15 cellular contexts compared by ENCODE assay signal in genomic region chr5:95895771-95896170, GRCh38.
DNase-seq lines count a peak whose midpoint lies in the region; ATAC-seq and TF ChIP-seq lines count a peak whose summit lies in the region.
"Had no signal": no experiment of that assay in that cellular context is flagged by ENCODE, and none has a peak within 500 bp of the region (broad histone marks: within the 10 kb centered on the region; RNA-seq: fewer than 3 reads in every experiment).

No MANE protein-coding gene starts in this region.

- H3K36me3 Mint-ChIP-seq in WTC11 (peaks cover 4% of the 10 kb centered on the region; the same call in 1 of the 2 replicates), neural progenitor cell (peaks cover 16% of the 10 kb centered on the region)
- H3K36me3 Mint-ChIP-seq in stimulated activated memory B cell treated with anti-CD40 and anti-IgM and Interleukin-4, amounts not matched to agents 10 μg/mL and 1 μg/mL and 100 μg/mL, for 72 hours = peaks cover 33% of the 10 kb centered on the region

- POLR2A ChIA-PET in WTC11 (lab: Charles Lee) = interaction anchor here (0.7 kb wide), 1 partner anchor 45 kb away, joined by 5 read pairs; no protein-coding TSS in a partner anchor

- no peak overlapping the region for H3K9ac ChIP-seq in neural progenitor cell

- no peaks in the 10 kb centered on the region for H3K79me2 ChIP-seq in neural progenitor cell (ENCODE audit: low read depth)

- CTCF ChIA-PET in WTC11 (lab: Charles Lee) = interaction anchor here (1.4 kb wide), 1 partner anchor 45 kb away, joined by 3 read pairs; no protein-coding TSS in a partner anchor

- H3K36me3 ChIP-seq in neural progenitor cell = no peaks in the 10 kb centered on the region

- TF ChIP-seq CTCF in WTC11 (IDR thresholded peaks at IDR 0.05) (no peak), fibroblast of the aortic adventitia (IDR thresholded peaks at IDR 0.05; ENCODE audit: insufficient read depth, low read length) (no peak), neural progenitor cell (IDR thresholded peaks at IDR 0.05) (no peak)

- no peak overlapping the region for H3K4me3 ChIP-seq in fibroblast of the aortic adventitia (ENCODE audit: low read depth, low read length)
- no peak overlapping the region for H3K4me3 ChIP-seq in neural progenitor cell
- H3K4me3 ChIP-seq: K562, ovary had no signal

- no peaks in the 10 kb centered on the region for H3K27me3 ChIP-seq in neural progenitor cell
- H3K27me3 ChIP-seq: ovary had no signal

- H2AFZ ChIP-seq in neural progenitor cell (replicated peaks) = no peak overlapping the region

- H3K27ac ChIP-seq in neural progenitor cell = peak overlapping the region; percentile 84
- H3K27ac ChIP-seq: ovary had no signal

- H3K27ac Mint-ChIP-seq in WTC11 = peak overlapping the region; percentile 9; the same call in 1 of the 2 replicates
- H3K27ac Mint-ChIP-seq in neural progenitor cell = peak overlapping the region; percentile 96
- no peak overlapping the region for H3K27ac Mint-ChIP-seq in stimulated activated memory B cell treated with anti-CD40 and anti-IgM and Interleukin-4, amounts not matched to agents 10 μg/mL and 1 μg/mL and 100 μg/mL, for 72 hours
- H3K27ac Mint-ChIP-seq: activated T-helper 2 cell treated with anti-CD3 and anti-CD28 coated beads, Interferon-gamma antibody, Interleukin-2, Interleukin-4, amounts not matched to agents 10 μg/mL and 5 μg/mL and 100 μg/mL, durations not matched to agents 14 hours and 24 hours and 36 hours; stimulated activated naive B cell treated with anti-CD40 and anti-IgM and Interleukin-4, amounts not matched to agents 10 μg/mL and 1 μg/mL and 100 μg/mL, for 72 hours had no signal

- H3K4me1 ChIP-seq in neural progenitor cell = peaks cover 30% of the 10 kb centered on the region

- H4K20me1 ChIP-seq in neural progenitor cell (ENCODE audit: low read depth) = no peaks in the 10 kb centered on the region

- H3K4me1 Mint-ChIP-seq in WTC11 (peaks cover 37% of the 10 kb centered on the region), neural progenitor cell (peaks cover 30% of the 10 kb centered on the region)
- H3K4me1 Mint-ChIP-seq in stimulated activated memory B cell treated with anti-CD40 and anti-IgM and Interleukin-4, amounts not matched to agents 10 μg/mL and 1 μg/mL and 100 μg/mL, for 72 hours = no peaks in the 10 kb centered on the region
- H3K4me1 Mint-ChIP-seq: stimulated activated naive B cell treated with anti-CD40 and anti-IgM and Interleukin-4, amounts not matched to agents 10 μg/mL and 1 μg/mL and 100 μg/mL, for 72 hours had no signal

- peak; percentile 76 for ATAC-seq in WTC11
- ATAC-seq in stimulated activated memory B cell treated with anti-CD40 and anti-IgM and Interleukin-4, amounts not matched to agents 10 μg/mL and 1 μg/mL and 100 μg/mL, for 72 hours = no peak
- no peak for ATAC-seq in HG03342 (IDR thresholded peaks at IDR 0.05; ENCODE audit: unreplicated experiment)
- ATAC-seq in HG02763 (IDR thresholded peaks at IDR 0.05; ENCODE audit: unreplicated experiment) = no peak
- ATAC-seq: K562; stimulated activated naive B cell treated with anti-CD40 and anti-IgM and Interleukin-4, amounts not matched to agents 10 μg/mL and 1 μg/mL and 100 μg/mL, for 72 hours had no signal

- H3K27me3 Mint-ChIP-seq in WTC11 (ENCODE audit: low read depth) = no peaks in the 10 kb centered on the region
- H3K27me3 Mint-ChIP-seq in neural progenitor cell (ENCODE audit: insufficient read depth, low read depth) = peaks cover 2% of the 10 kb centered on the region
- no peaks in the 10 kb centered on the region for H3K27me3 Mint-ChIP-seq in stimulated activated memory B cell treated with anti-CD40 and anti-IgM and Interleukin-4, amounts not matched to agents 10 μg/mL and 1 μg/mL and 100 μg/mL, for 72 hours
- H3K27me3 Mint-ChIP-seq: stimulated activated naive B cell treated with anti-CD40 and anti-IgM and Interleukin-4, amounts not matched to agents 10 μg/mL and 1 μg/mL and 100 μg/mL, for 72 hours had no signal

- no peaks in the 10 kb centered on the region for H3K9me3 Mint-ChIP-seq in WTC11
- no peaks in the 10 kb centered on the region for H3K9me3 Mint-ChIP-seq in neural progenitor cell
- H3K9me3 Mint-ChIP-seq in stimulated activated memory B cell treated with anti-CD40 and anti-IgM and Interleukin-4, amounts not matched to agents 10 μg/mL and 1 μg/mL and 100 μg/mL, for 72 hours = no peaks in the 10 kb centered on the region
- H3K9me3 Mint-ChIP-seq: activated T-helper 2 cell treated with anti-CD3 and anti-CD28 coated beads, Interferon-gamma antibody, Interleukin-2, Interleukin-4, amounts not matched to agents 10 μg/mL and 5 μg/mL and 100 μg/mL, durations not matched to agents 14 hours and 24 hours and 36 hours; stimulated activated naive B cell treated with anti-CD40 and anti-IgM and Interleukin-4, amounts not matched to agents 10 μg/mL and 1 μg/mL and 100 μg/mL, for 72 hours had no signal

- H3K9me3 ChIP-seq in neural progenitor cell (ENCODE audit: low read depth) = no peaks in the 10 kb centered on the region
- H3K9me3 ChIP-seq: ovary had no signal

- no peak overlapping the region; the same call in 1 of the 2 replicates for H3K4me3 Mint-ChIP-seq in WTC11
- H3K4me3 Mint-ChIP-seq in neural progenitor cell = peak overlapping the region; percentile 57
- no peak overlapping the region for H3K4me3 Mint-ChIP-seq in stimulated activated memory B cell treated with anti-CD40 and anti-IgM and Interleukin-4, amounts not matched to agents 10 μg/mL and 1 μg/mL and 100 μg/mL, for 72 hours
- H3K4me3 Mint-ChIP-seq: stimulated activated naive B cell treated with anti-CD40 and anti-IgM and Interleukin-4, amounts not matched to agents 10 μg/mL and 1 μg/mL and 100 μg/mL, for 72 hours had no signal

- H3K4me2 ChIP-seq in neural progenitor cell = peak overlapping the region; percentile 66

- H3F3A ChIP-seq in neural progenitor cell (ENCODE audit: low read depth) = peaks cover 25% of the 10 kb centered on the region

- DNase-seq in DMS114 treated with DMSO at 0.1 percent for 48 hours (lab: John Stamatoyannopoulos, UW; ENCODE audit: unreplicated experiment) = peak; percentile 20
- DNase-seq in WTC11 (ENCODE audit: low spot score) = peak; percentile 16
- peak; percentile 71 for DNase-seq in fibroblast of the aortic adventitia (ENCODE audit: low read depth)
- DNase-seq in neural progenitor cell (ENCODE audit: low spot score) = peak; percentile 81
- no peak for DNase-seq in NCI-H82 treated with DMSO at 0.1 percent for 48 hours (lab: John Stamatoyannopoulos, UW; ENCODE audit: unreplicated experiment)
- DNase-seq: aorta; NCI-H1048; NCI-H774; ovary; stimulated activated naive B cell treated with anti-CD40 and anti-IgM and Interleukin-4, amounts not matched to agents 10 μg/mL and 1 μg/mL and 100 μg/mL, for 72 hours had no signal

TF ChIP-seq in WTC11, 78 proteins besides CTCF, POLR2A, EP300 and RAD21:
- TF ChIP-seq NFE2L1 (CRISPR knock-in tag; IDR thresholded peaks at IDR 0.05) (no peak), OVOL2 (CRISPR knock-in tag; IDR thresholded peaks at IDR 0.05; ENCODE audit: borderline replicate concordance) (no peak), ZNF263 (CRISPR knock-in tag; IDR thresholded peaks at IDR 0.05; ENCODE audit: low read depth) (no peak), TEAD1 (CRISPR knock-in tag; IDR thresholded peaks at IDR 0.05) (no peak), SMAD4 (CRISPR knock-in tag; IDR thresholded peaks at IDR 0.05) (no peak), FOXJ3 (CRISPR knock-in tag; IDR thresholded peaks at IDR 0.05; ENCODE audit: borderline replicate concordance) (no peak), RORB (CRISPR knock-in tag; IDR thresholded peaks at IDR 0.05) (no peak), ZNF138 (CRISPR knock-in tag; conservative IDR thresholded peaks at IDR 0.05) (no peak)
- TF ChIP-seq, protein P1, sequence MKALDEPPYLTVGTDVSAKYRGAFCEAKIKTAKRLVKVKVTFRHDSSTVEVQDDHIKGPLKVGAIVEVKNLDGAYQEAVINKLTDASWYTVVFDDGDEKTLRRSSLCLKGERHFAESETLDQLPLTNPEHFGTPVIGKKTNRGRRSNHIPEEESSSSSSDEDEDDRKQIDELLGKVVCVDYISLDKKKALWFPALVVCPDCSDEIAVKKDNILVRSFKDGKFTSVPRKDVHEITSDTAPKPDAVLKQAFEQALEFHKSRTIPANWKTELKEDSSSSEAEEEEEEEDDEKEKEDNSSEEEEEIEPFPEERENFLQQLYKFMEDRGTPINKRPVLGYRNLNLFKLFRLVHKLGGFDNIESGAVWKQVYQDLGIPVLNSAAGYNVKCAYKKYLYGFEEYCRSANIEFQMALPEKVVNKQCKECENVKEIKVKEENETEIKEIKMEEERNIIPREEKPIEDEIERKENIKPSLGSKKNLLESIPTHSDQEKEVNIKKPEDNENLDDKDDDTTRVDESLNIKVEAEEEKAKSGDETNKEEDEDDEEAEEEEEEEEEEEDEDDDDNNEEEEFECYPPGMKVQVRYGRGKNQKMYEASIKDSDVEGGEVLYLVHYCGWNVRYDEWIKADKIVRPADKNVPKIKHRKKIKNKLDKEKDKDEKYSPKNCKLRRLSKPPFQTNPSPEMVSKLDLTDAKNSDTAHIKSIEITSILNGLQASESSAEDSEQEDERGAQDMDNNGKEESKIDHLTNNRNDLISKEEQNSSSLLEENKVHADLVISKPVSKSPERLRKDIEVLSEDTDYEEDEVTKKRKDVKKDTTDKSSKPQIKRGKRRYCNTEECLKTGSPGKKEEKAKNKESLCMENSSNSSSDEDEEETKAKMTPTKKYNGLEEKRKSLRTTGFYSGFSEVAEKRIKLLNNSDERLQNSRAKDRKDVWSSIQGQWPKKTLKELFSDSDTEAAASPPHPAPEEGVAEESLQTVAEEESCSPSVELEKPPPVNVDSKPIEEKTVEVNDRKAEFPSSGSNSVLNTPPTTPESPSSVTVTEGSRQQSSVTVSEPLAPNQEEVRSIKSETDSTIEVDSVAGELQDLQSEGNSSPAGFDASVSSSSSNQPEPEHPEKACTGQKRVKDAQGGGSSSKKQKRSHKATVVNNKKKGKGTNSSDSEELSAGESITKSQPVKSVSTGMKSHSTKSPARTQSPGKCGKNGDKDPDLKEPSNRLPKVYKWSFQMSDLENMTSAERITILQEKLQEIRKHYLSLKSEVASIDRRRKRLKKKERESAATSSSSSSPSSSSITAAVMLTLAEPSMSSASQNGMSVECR (CRISPR knock-in tag; IDR thresholded peaks at IDR 0.05; ENCODE audit: borderline replicate concordance) = no peak
